ENCODE assay signal across 1 cellular context in the genomic region with DNA sequence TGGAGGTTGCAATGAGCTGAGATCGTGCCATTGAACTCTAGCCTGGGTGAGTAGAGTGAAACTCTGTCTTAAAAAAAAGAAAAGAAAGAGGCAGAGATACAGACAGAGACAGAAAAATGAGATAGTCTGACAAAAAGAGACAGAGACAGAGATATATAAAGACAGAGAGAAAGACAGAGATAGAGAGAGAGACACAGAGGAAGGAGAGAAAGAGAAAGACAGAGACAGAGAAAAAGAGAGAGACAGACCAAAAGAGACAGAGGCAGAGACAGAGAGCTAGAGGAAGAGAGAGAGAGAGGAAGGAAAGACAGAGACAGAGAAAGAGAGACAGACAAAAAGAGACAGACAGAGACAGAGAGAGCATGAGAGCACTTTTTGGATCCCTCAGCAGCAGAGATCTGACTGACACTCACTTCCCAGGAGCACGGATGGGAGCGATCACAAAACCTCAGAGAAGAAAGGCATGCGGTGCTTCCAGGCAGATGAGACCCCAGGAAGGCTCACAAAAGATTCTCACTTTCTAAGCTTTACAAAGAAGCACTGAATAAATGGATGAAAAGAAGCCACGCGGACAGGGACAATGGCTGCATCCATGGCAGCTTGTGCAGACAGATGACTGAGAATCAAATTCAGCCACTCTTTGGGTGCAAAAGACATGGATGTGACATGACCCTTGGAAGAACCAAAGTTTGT.
TF ChIP-seq lines count a peak whose summit lies in the region.

No MANE protein-coding gene starts in this region.

TF ChIP-seq in GM23338, 12 proteins besides CTCF, POLR2A, EP300 and RAD21 (continued from another document):
- TF ChIP-seq ETS1 (IDR thresholded peaks at IDR 0.05) (no peak), POLR2AphosphoS5 (IDR thresholded peaks at IDR 0.05; ENCODE audit: low read depth) (no peak)
